Comparison of ENCODE assay signal across 11 cellular contexts in the genomic region with DNA sequence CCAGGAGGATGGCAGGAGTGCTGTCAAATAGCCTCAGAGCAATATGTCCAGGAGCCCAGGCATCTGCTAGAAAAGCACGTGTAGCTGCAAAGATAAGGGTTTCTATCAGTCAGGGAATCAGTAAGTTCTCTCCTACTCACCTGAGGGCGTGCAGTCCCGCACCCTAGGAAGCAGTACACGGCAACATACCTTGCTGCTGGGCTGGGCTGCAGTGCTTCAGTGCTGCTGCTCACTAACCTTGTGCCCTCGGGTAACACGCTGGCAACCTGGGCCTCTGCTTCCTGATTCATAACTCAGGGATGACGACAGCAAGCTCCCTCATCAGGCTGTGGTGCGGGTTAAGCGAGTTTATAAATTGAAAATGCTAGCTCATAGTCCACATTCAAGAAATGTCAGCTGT. TPM values are rescaled to one million over a fixed set of nuclear protein-coding genes. Genes with fewer than 3 reads are reported as not detected.
DNase-seq lines count a peak whose midpoint lies in the region; ATAC-seq and TF ChIP-seq lines count a peak whose summit lies in the region.
"Had no signal": no experiment of that assay in that cellular context is flagged by ENCODE, and none has a peak within 500 bp of the region (broad histone marks: within the 10 kb centered on the region; RNA-seq: fewer than 3 reads in every experiment).

No MANE protein-coding gene starts in this region.

- CTCF ChIA-PET in PC-3 (lab: Charles Lee) = interaction anchor here (0.5 to 1.5 kb wide), 9 partner anchors 21 to 256 kb away, joined by 3 to 8 read pairs (median 3); no protein-coding TSS in a partner anchor

- H2AFZ ChIP-seq in PC-3 (ENCODE audit: low read length) (peak overlapping the region; percentile 64), parathyroid adenoma (peak overlapping the region; percentile 61)

- intact Hi-C loops in PC-3 (cut with micrococcal nuclease) = loop anchor here (1.0 to 2.0 kb wide), 4 partner anchors 25 to 1574 kb away; no protein-coding TSS in a partner anchor

- H4K20me1 ChIP-seq in PC-3 (ENCODE audit: low read length) = no peaks in the 10 kb centered on the region

- BruUV-seq in PC-3 (replicated peaks; lab: Mats Ljungman, UMichigan) = TSS peak; percentile 32

- H3F3A ChIP-seq in PC-3 (ENCODE audit: low read length, unreplicated experiment) = peaks cover 10% of the 10 kb centered on the region

- POLR2A ChIA-PET in PC-3 (lab: Charles Lee; ENCODE audit: unreplicated experiment) = interaction anchor here (0.6 to 1.3 kb wide), 8 partner anchors 17 to 476 kb away, joined by 3 to 9 read pairs (median 4); no protein-coding TSS in a partner anchor

- H3K4me1 ChIP-seq in PC-3 (ENCODE audit: insufficient read depth, low read length) = peaks cover 17% of the 10 kb centered on the region
- H3K4me1 ChIP-seq in esophagus (ENCODE audit: control insufficient read depth in 2 of 2, insufficient read depth in 2 of 2, low read length in 1 of 2) = no peaks in the 10 kb centered on the region
- H3K4me1 ChIP-seq in parathyroid adenoma = peaks cover 12% of the 10 kb centered on the region
- H3K4me1 ChIP-seq: vagina had no signal

- H3K4me3 ChIP-seq in PC-3 (ENCODE audit: low read length) (peak overlapping the region; percentile 56), esophagus (ENCODE audit: low read depth in 1 of 2, low read length in 2 of 2) (no peak overlapping the region), parathyroid adenoma (ENCODE audit: low read depth, low read length) (no peak overlapping the region)
- H3K4me3 ChIP-seq: vagina had no signal

- H3K4me2 ChIP-seq in PC-3 (ENCODE audit: low read length) (peak overlapping the region; percentile 80), parathyroid adenoma (ENCODE audit: low read length) (no peak overlapping the region)

- H3K27ac ChIP-seq in PC-3 (ENCODE audit: low read length) = peak overlapping the region; percentile 83
- peak overlapping the region; percentile 55 to 78 for H3K27ac ChIP-seq in esophagus (ENCODE audit: low read depth in 2 of 2, low read length in 1 of 2)
- no peak overlapping the region for H3K27ac ChIP-seq in parathyroid adenoma
- H3K27ac ChIP-seq: vagina had no signal

- TF ChIP-seq CTCF in PC-3 (conservative IDR thresholded peaks at IDR 0.05; ENCODE audit: low read depth, low read length) = no peak; the same call in 1 of the 2 replicates
- TF ChIP-seq CTCF in parathyroid adenoma (IDR thresholded peaks at IDR 0.05) = no peak

- H3K27me3 ChIP-seq in PC-3 (ENCODE audit: low read length) = no peaks in the 10 kb centered on the region
- no peaks in the 10 kb centered on the region for H3K27me3 ChIP-seq in esophagus (ENCODE audit: control insufficient read depth in 1 of 2, insufficient read depth in 2 of 2, low read length in 2 of 2)
- H3K27me3 ChIP-seq in parathyroid adenoma (ENCODE audit: control insufficient read depth, insufficient read depth, low read length) = no peaks in the 10 kb centered on the region
- H3K27me3 ChIP-seq: vagina had no signal

- DNase-seq in H4 (ENCODE audit: low spot score) (peak; percentile 50), PC-3 (peak; percentile 99), hypothalamus (lab: John Stamatoyannopoulos, UW) (no peak)
- DNase-seq: endodermal cell, NCI-H1105 had no signal

- H3K9me3 ChIP-seq in PC-3 (ENCODE audit: low read length) = no peaks in the 10 kb centered on the region
- H3K9me3 ChIP-seq in esophagus (ENCODE audit: control insufficient read depth in 2 of 2, insufficient read depth in 1 of 2, low read depth in 1 of 2, low read length in 1 of 2) = no peaks in the 10 kb centered on the region
- no peaks in the 10 kb centered on the region for H3K9me3 ChIP-seq in parathyroid adenoma (ENCODE audit: control insufficient read depth, low read length)
- H3K9me3 ChIP-seq: vagina had no signal

- ATAC-seq in PC-3 = peak; percentile 89
- no peak for ATAC-seq in GM21825 (IDR thresholded peaks at IDR 0.05; ENCODE audit: unreplicated experiment)
- no peak for ATAC-seq in GM21367 (IDR thresholded peaks at IDR 0.05; ENCODE audit: unreplicated experiment)
- ATAC-seq: activated CD4-positive, CD25-positive, alpha-beta regulatory T cell treated with anti-CD3 and anti-CD28 coated beads, Interleukin-2, amount 50 U/mL, for 24 hours had no signal

- H3K36me3 ChIP-seq in PC-3 (ENCODE audit: low read depth, low read length) = no peaks in the 10 kb centered on the region
- H3K36me3 ChIP-seq in esophagus (ENCODE audit: control insufficient read depth in 2 of 2, insufficient read depth in 2 of 2, low read length in 1 of 2) = no peaks in the 10 kb centered on the region
- H3K36me3 ChIP-seq in parathyroid adenoma (ENCODE audit: control insufficient read depth, insufficient read depth, low read length) = no peaks in the 10 kb centered on the region
- H3K36me3 ChIP-seq: vagina had no signal

- no peaks in the 10 kb centered on the region for H3K79me2 ChIP-seq in PC-3 (ENCODE audit: low read length)
- H3K79me2 ChIP-seq in parathyroid adenoma = no peaks in the 10 kb centered on the region

- 33 to 36% methylated on average over 9 of the region's 9 CpGs for WGBS in esophagus, 2 donors

- H3K9ac ChIP-seq in PC-3 (ENCODE audit: low read length) (peak overlapping the region; percentile 56), parathyroid adenoma (no peak overlapping the region)

- no peaks in the 10 kb centered on the region for H3K9me2 ChIP-seq in PC-3 (replicated peaks; ENCODE audit: low read length)

RNA-seq across cellular contexts. Expression of a gene that starts 29.5 kb away (rescaled TPM):
- total RNA-seq in H4 (2014; rRNA removed; shearing (Covaris generic)) = 25.1 and 37.6 TPM in 2 replicates
- 145 and 146 TPM in 2 replicates for total RNA-seq in PC-3 (2014; rRNA removed)
- polyA plus RNA-seq in esophagus = 10 to 100 TPM; 15.1 TPM

Comparison
In these comparisons a context has a peak if more than half of its experiments do, and no peak if none do; other contexts are left out.
1. DNase-seq: peak in H4 (single experiment) and PC-3 (single experiment); none in hypothalamus (0 of 51).